ENCODE assay signal across 25 cellular contexts in the genomic region with DNA sequence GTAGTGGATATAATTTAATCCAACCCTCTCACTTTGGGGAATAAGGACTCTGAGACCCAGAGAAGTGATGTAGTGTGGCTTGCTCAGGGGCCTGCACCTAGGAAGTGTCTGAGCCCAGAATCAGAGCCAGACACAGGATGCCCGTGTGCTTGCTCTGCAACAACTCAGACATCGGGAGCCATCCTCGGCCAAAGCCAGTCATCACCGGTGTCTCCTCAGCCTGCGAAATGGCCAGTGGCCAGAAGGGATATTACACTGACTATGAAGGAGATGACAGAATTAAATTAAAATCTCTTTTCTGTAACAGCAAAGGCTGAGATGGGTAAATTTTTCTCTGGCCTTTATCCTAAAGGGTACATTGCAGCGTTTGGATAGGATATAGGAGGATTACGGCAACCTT.
"Had no signal": no experiment of that assay in that cellular context is flagged by ENCODE, and none has a peak within 500 bp of the region (broad histone marks: within the 10 kb centered on the region; RNA-seq: fewer than 3 reads in every experiment).

No MANE protein-coding gene starts in this region.

- H3K27ac ChIP-seq: epithelial cell of prostate, esophagus muscularis mucosa, gastroesophageal sphincter, left ventricle myocardium inferior, neural progenitor cell, ovary, right atrium auricular region, sigmoid colon, skin epidermis, stomach, thoracic aorta, transverse colon had no signal

- FAIRE-seq: keratinocyte had no signal

- H3K36me3 ChIP-seq: esophagus muscularis mucosa, gastroesophageal sphincter, left ventricle myocardium inferior, neural progenitor cell, ovary, right atrium auricular region, sigmoid colon, stomach, thoracic aorta, transverse colon had no signal

- H2AFZ ChIP-seq: neural progenitor cell had no signal

- H3K27ac Mint-ChIP-seq: immature natural killer cell; natural killer cell treated with Interleukin-12 subunit alpha and Interleukin-12 subunit beta and Interleukin-15 and Interleukin-18, amount 100 ng/mL, for 72 hours; neural progenitor cell had no signal

- H3K9me3 Mint-ChIP-seq: neural progenitor cell had no signal

- ATAC-seq: gastroesophageal sphincter; left cardiac atrium; natural killer cell treated with Interleukin-12 subunit alpha and Interleukin-12 subunit beta and Interleukin-15 and Interleukin-18, amount 100 ng/mL, for 72 hours had no signal

- H3K27me3 ChIP-seq: neural progenitor cell, ovary, right atrium auricular region, sigmoid colon, stomach, transverse colon had no signal

- H3K4me1 ChIP-seq: esophagus muscularis mucosa, gastroesophageal sphincter, right atrium auricular region, sigmoid colon, stomach, transverse colon had no signal

- H3K36me3 Mint-ChIP-seq: immature natural killer cell, neural progenitor cell had no signal

- H3K4me2 ChIP-seq: neural progenitor cell had no signal

- H3K9ac ChIP-seq: neural progenitor cell had no signal

- H3K9me3 ChIP-seq: esophagus muscularis mucosa, gastroesophageal sphincter, left ventricle myocardium inferior, ovary, right atrium auricular region, sigmoid colon, stomach, thoracic aorta, transverse colon had no signal

- H3K4me3 ChIP-seq: esophagus muscularis mucosa, gastroesophageal sphincter, left ventricle myocardium inferior, lung, neural progenitor cell, ovary, right atrium auricular region, sigmoid colon, skin epidermis, stomach, thoracic aorta, transverse colon had no signal

- DNase-seq: effector memory CD4-positive, alpha-beta T cell; glutamatergic neuron; immature natural killer cell; left cardiac atrium; left ventricle myocardium inferior; mesenchymal stem cell; midbrain; nucleus accumbens; ovary; sigmoid colon; stimulated activated CD4-positive, alpha-beta T cell treated with anti-CD3 and anti-CD28 coated beads, Interleukin-12 subunit alpha, Interleukin-12 subunit beta, amount 100 ng/mL, for 4 hours; stimulated activated naive CD4-positive, alpha-beta T cell; stomach; substantia nigra; transverse colon had no signal
